ENCODE assay signal across 27 cellular contexts in genomic region chr21:42542596-42542995, GRCh38. TPM values are rescaled to one million over a fixed set of nuclear protein-coding genes. Genes with fewer than 3 reads are reported as not detected.
"Had no signal": no experiment of that assay in that cellular context is flagged by ENCODE, and none has a peak within 500 bp of the region (broad histone marks: within the 10 kb centered on the region; RNA-seq: fewer than 3 reads in every experiment).

No MANE protein-coding gene starts in this region.

- H3K27ac ChIP-seq: brain microvascular endothelial cell, SK-N-MC had no signal

- H3K36me3 ChIP-seq: brain microvascular endothelial cell had no signal

- H3K27me3 ChIP-seq: brain microvascular endothelial cell had no signal

- H3K4me3 ChIP-seq: SK-N-MC had no signal

- DNase-seq: activated B cell treated with CpG ODN at 0.5 μM for 24 hours; activated CD4-positive, alpha-beta memory T cell treated with anti-CD3 and anti-CD28 coated beads, Interleukin-2, amount 10 ng/mL, durations not matched to agents 7 days and 5 days; activated CD4-positive, alpha-beta T cell treated with anti-CD3 and anti-CD28 coated beads for 48 hours; activated CD4-positive, CD25-positive, alpha-beta regulatory T cell treated with anti-CD3 and anti-CD28 coated beads, Interleukin-2, amount 50 U/mL, for 72 hours; activated CD8-positive, alpha-beta memory T cell treated with anti-CD3 and anti-CD28 coated beads for 24 hours; activated CD8-positive, alpha-beta memory T cell treated with anti-CD3 and anti-CD28 coated beads, Interleukin-2, amount 10 ng/mL, durations not matched to agents 7 days and 5 days; activated CD8-positive, alpha-beta memory T cell treated with anti-CD3 and anti-CD28 coated beads, Interleukin-2, amount 50 U/mL, for 48 hours; activated effector memory CD4-positive, alpha-beta T cell treated with Interleukin-2 at 50 U/mL for 16 hours; activated naive CD4-positive, alpha-beta T cell; activated naive CD4-positive, alpha-beta T cell treated with anti-CD3 and anti-CD28 coated beads, Interleukin-2, amount 50 U/mL, for 16 hours; activated naive CD8-positive, alpha-beta T cell treated with anti-CD3 and anti-CD28 coated beads for 36 hours; activated T-cell treated with anti-CD3 and anti-CD28 coated beads, Interleukin-2, amount 50 U/mL, for 48 hours; amniotic stem cell; brain microvascular endothelial cell; central memory CD4-positive, alpha-beta T cell; NCI-H1105 treated with DMSO at 0.1 percent for 48 hours; NCI-H1436; NCI-H1694 treated with DMSO at 0.1 percent for 48 hours; NCI-H2029; NCI-H345; NCI-H524 treated with DMSO at 0.1 percent for 48 hours; RPMI8226; T1000 had no signal

RNA-seq across cellular contexts. Expression of gene RSPH1, which starts 46.6 kb away (rescaled TPM):
- total RNA-seq: activated CD4-positive, alpha-beta memory T cell treated with anti-CD3 and anti-CD28 coated beads, Interleukin-2, amount 10 ng/mL, durations not matched to agents 7 days and 5 days; activated CD8-positive, alpha-beta memory T cell treated with anti-CD3 and anti-CD28 coated beads, Interleukin-2, amount 10 ng/mL, durations not matched to agents 7 days and 5 days; M059J; T-helper 1 cell treated with Interleukin-12 subunit alpha and Interleukin-12 subunit beta and Interleukin-4 antibody, amounts not matched to agents 30 ng/mL and 1 ng/mL, for 36 hours; T-helper 2 cell treated with Interferon-gamma antibody and Interleukin-4, amounts not matched to agents 100 ng/mL and 5 ng/mL, for 36 hours had no signal
